21 cellular contexts compared by ENCODE assay signal in the genomic region with DNA sequence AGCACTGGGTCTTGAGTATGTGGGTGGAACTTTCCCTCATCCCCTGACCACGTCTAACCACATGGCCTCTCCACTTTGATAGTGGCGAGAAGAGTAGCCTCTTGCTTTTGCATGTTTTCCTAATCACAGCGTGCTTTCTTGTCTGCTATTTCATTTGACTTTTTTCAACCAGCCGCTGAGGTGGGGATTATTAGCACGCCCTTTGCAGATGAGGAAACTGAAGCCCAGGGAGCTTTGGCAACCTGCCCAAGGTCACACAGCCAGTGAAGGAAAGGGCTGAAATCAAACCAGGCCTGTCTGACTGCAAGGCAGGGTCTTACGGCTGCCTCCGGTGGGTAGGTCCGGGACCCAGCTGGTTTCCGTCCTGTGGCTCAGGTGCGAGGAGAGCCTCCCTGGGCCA.
A peak's percentile ranks its signal among the peaks of the same experiment; 100 is the strongest.
DNase-seq lines count a peak whose midpoint lies in the region; ATAC-seq, FAIRE-seq and TF ChIP-seq lines count a peak whose summit lies in the region.
"Had no signal": no experiment of that assay in that cellular context is flagged by ENCODE, and none has a peak within 500 bp of the region (broad histone marks: within the 10 kb centered on the region; RNA-seq: fewer than 3 reads in every experiment).

No MANE protein-coding gene starts in this region.

- no peak overlapping the region for H3K18ac ChIP-seq in H1 (ENCODE audit: extremely low read depth, low read length)
- H3K18ac ChIP-seq in trophoblast cell (ENCODE audit: low read length), result peak overlapping the region; percentile 85

- H3K4me1 ChIP-seq in HUES6 (ENCODE audit: control insufficient read depth, insufficient read depth, low read length), result peaks cover 7% of the 10 kb centered on the region; the same call in 1 of the 2 replicates
- no peaks in the 10 kb centered on the region for H3K4me1 ChIP-seq in H1 (replicated peaks in 1 of 4; ENCODE audit: control insufficient read depth in 3 of 4, insufficient read depth in 4 of 4, low read length in 3 of 4)
- H3K4me1 ChIP-seq in trophoblast cell (ENCODE audit: control insufficient read depth in 1 of 2, insufficient read depth in 2 of 2, low read length in 2 of 2), result peaks cover 25 to 28% of the 10 kb centered on the region in 2 experiments

- CTCF ChIA-PET in Calu3 (lab: Charles Lee), result interaction anchor here (1.4 kb wide), 1 partner anchor 76 kb away, joined by 3 read pairs; no protein-coding TSS in a partner anchor
- CTCF ChIA-PET in H1 (lab: Charles Lee; ENCODE audit: partially characterized antibody), result interaction anchor here (1.9 kb wide), 1 partner anchor 36 kb away, joined by 6 read pairs; no protein-coding TSS in a partner anchor

- no peak overlapping the region for H2BK12ac ChIP-seq in H1 (ENCODE audit: low read depth, low read length)
- peak overlapping the region; percentile 78 for H2BK12ac ChIP-seq in trophoblast cell (ENCODE audit: low read length)

- H3K36me3 Mint-ChIP-seq in Calu3 (ENCODE audit: insufficient read depth, unreplicated experiment), result no peaks in the 10 kb centered on the region
- H3K36me3 Mint-ChIP-seq: CD14-positive monocyte had no signal

- POLR2A ChIA-PET in H1 (lab: Charles Lee; ENCODE audit: partially characterized antibody), result interaction anchor here (1.3 kb wide), 1 partner anchor 8 kb away, joined by 3 read pairs; no protein-coding TSS in a partner anchor

- H3K9me3 ChIP-seq in HUES6 (ENCODE audit: control insufficient read depth, insufficient read depth, low read depth, low read length) (peaks cover 3% of the 10 kb centered on the region; the same call in 1 of the 2 replicates), H1 (ENCODE audit: insufficient read depth in 2 of 2, low read depth in 1 of 2, low read length in 1 of 2) (0 out of 4 replicates have a peak, but pooled peaks cover 0 to 7% of the 10 kb centered on the region in 2 experiments), trophoblast cell (ENCODE audit: insufficient read depth, low read depth, low read length) (no peaks in the 10 kb centered on the region)

- H3K79me1 ChIP-seq in H1 (ENCODE audit: low read depth, low read length), result no peaks in the 10 kb centered on the region
- H3K79me1 ChIP-seq in trophoblast cell (ENCODE audit: low read length), result peaks cover 53% of the 10 kb centered on the region

- H2BK5ac ChIP-seq in H1 (ENCODE audit: low read depth, low read length), result no peak overlapping the region
- H2BK5ac ChIP-seq in trophoblast cell (ENCODE audit: low read depth, low read length, poor library complexity), result peak overlapping the region; percentile 95

- H3K4me2 ChIP-seq in H1 (ENCODE audit: insufficient read depth in 1 of 2, low read depth in 2 of 2, low read length in 2 of 2), result no peak overlapping the region
- H3K4me2 ChIP-seq in trophoblast cell (ENCODE audit: low read length), result no peak overlapping the region
- H3K4me2 ChIP-seq: A549 had no signal

- H2AK5ac ChIP-seq in H1 (ENCODE audit: low read depth, low read length) (no peak overlapping the region), trophoblast cell (ENCODE audit: low read length) (peak overlapping the region; percentile 96)

- peak overlapping the region; percentile 10 for H4K12ac ChIP-seq in trophoblast cell (ENCODE audit: low read depth, low read length)

- no peak overlapping the region for H3K4me3 Mint-ChIP-seq in Calu3 (ENCODE audit: low read depth, unreplicated experiment)
- H3K4me3 Mint-ChIP-seq: CD14-positive monocyte had no signal

- DNase-seq in Calu3 (peak; percentile 65), H1 (ENCODE audit: low read depth in 1 of 2, low spot score in 2 of 2) (no peak), trophoblast cell (no peak), NOMO-1 treated with dmso at 0.1 percent for 144 hours (lab: John Stamatoyannopoulos, UW; ENCODE audit: unreplicated experiment) (no peak), DMS53 (lab: John Stamatoyannopoulos, UW) (no peak)
- DNase-seq: COR-L47, DMS79, GOT3, IMR-90, Kasumi-1, NCI-H146, NCI-H2107, NCI-H226, SHP77 treated with DMSO at 0.1 percent for 48 hours had no signal

- TF ChIP-seq CTCF in Calu3 (IDR thresholded peaks at IDR 0.05; ENCODE audit: unreplicated experiment), result no peak
- no peak for TF ChIP-seq CTCF in H1 (IDR thresholded peaks at IDR 0.05; ENCODE audit: control extremely low read depth in 1 of 3, insufficient read depth in 1 of 3, low read depth in 1 of 3, low read length in 3 of 3)

- H3K4me3 ChIP-seq in HUES6 (ENCODE audit: low read depth, low read length) (no peak overlapping the region), H1 (ENCODE audit: extremely low read depth in 1 of 4, insufficient read depth in 2 of 4, low read depth in 3 of 4, low read length in 4 of 4) (no peak overlapping the region), trophoblast cell (ENCODE audit: low read depth, low read length) (no peak overlapping the region)
- H3K4me3 ChIP-seq: A549 had no signal

- TF ChIP-seq EP300 in H1 (IDR thresholded peaks at IDR 0.05; ENCODE audit: borderline replicate concordance in 1 of 2, low read depth in 2 of 2, low read length in 2 of 2), result no peak

- H2AFZ ChIP-seq in H1 (ENCODE audit: low read length), result 0 out of 2 replicates have a peak overlapping the region, but pooled peaks have one; percentile 59
- H2AFZ ChIP-seq in trophoblast cell (ENCODE audit: insufficient read depth, low read length, poor library complexity), result peak overlapping the region; percentile 32

- H3K14ac ChIP-seq in H1 (ENCODE audit: insufficient read length) (no peak overlapping the region), trophoblast cell (ENCODE audit: low read length) (peak overlapping the region; percentile 78)

- intact Hi-C loops in Calu3 (cut with micrococcal nuclease; ENCODE audit: unreplicated experiment), result no loop called here

- H3K27ac Mint-ChIP-seq in Calu3 (ENCODE audit: unreplicated experiment), result no peak overlapping the region
- H3K27ac Mint-ChIP-seq: CD14-positive monocyte had no signal

- H3K4ac ChIP-seq in H1 (replicated peaks; ENCODE audit: insufficient read length, low read depth, low read length) (no peak overlapping the region), trophoblast cell (ENCODE audit: low read depth, low read length) (peak overlapping the region; percentile 78)

- no peak overlapping the region for H3K56ac ChIP-seq in H1 (replicated peaks; ENCODE audit: insufficient read length, low read depth, low read length)

- H3K9me3 Mint-ChIP-seq in Calu3 (ENCODE audit: low read depth, unreplicated experiment), result no peaks in the 10 kb centered on the region

- BruUV-seq in Calu3 (replicated peaks; lab: Mats Ljungman, UMichigan), result no TSS peak

- no peak overlapping the region for H2BK120ac ChIP-seq in H1 (replicated peaks; ENCODE audit: low read depth, low read length)
- H2BK120ac ChIP-seq in trophoblast cell (ENCODE audit: insufficient read depth, low read length, poor library complexity), result peak overlapping the region; percentile 97

- H4K5ac ChIP-seq in H1 (ENCODE audit: insufficient read length, low read depth, low read length), result no peak overlapping the region

- TF ChIP-seq POLR2A in H1 (IDR thresholded peaks at IDR 0.05; ENCODE audit: control extremely low read depth in 1 of 2, low read depth in 2 of 2, low read length in 2 of 2), result no peak
- TF ChIP-seq POLR2A in GM18505 (IDR thresholded peaks at IDR 0.05; ENCODE audit: borderline replicate concordance, extremely low read depth, insufficient read depth, insufficient read length), result no peak

- no peak overlapping the region for H2BK15ac ChIP-seq in H1 (ENCODE audit: low read length)

- no peak for FAIRE-seq in H1 (lab: Jason Lieb, UNC)
- FAIRE-seq: A549, G401.6 had no signal

- H3K36me3 ChIP-seq in HUES6 (ENCODE audit: control insufficient read depth, insufficient read depth, low read length), result no peaks in the 10 kb centered on the region
- no peaks in the 10 kb centered on the region for H3K36me3 ChIP-seq in H1 (ENCODE audit: control insufficient read depth in 2 of 4, insufficient read depth in 4 of 4, low read length in 3 of 4)
- no peaks in the 10 kb centered on the region for H3K36me3 ChIP-seq in trophoblast cell (ENCODE audit: control insufficient read depth in 1 of 2, insufficient read depth in 2 of 2, low read length in 2 of 2)

- WGBS in H1 (ENCODE audit: extremely low coverage in 1 of 2, insufficient coverage in 1 of 2, insufficient read length in 1 of 2, insufficient replicate concordance in 2 of 2, low coverage in 1 of 2, low lambda C conversion rate in 2 of 2, missing lambda C conversion rate in 1 of 2), 2 experiments, result 92% methylated on average over 10 of the region's 10 CpGs; no CpG with 5 or more reads in 1 of the 2 experiments
- WGBS in trophoblast cell (ENCODE audit: extremely low coverage, insufficient coverage, insufficient read length), result no CpG with 5 or more reads among the region's 10 CpGs

- H4K91ac ChIP-seq in H1 (replicated peaks; ENCODE audit: insufficient read length, low read length), result no peak overlapping the region
- H4K91ac ChIP-seq in trophoblast cell (ENCODE audit: low read depth, low read length), result peak overlapping the region; percentile 99

- ATAC-seq in GM18505 (IDR thresholded peaks at IDR 0.05; ENCODE audit: unreplicated experiment) (no peak), GM21825 (IDR thresholded peaks at IDR 0.05; ENCODE audit: unreplicated experiment) (no peak)
- ATAC-seq: A549, Panc1 had no signal

- H3K79me2 ChIP-seq in H1 (ENCODE audit: control insufficient read depth in 1 of 2, insufficient read depth in 2 of 2, low read length in 2 of 2) (no peaks in the 10 kb centered on the region), trophoblast cell (ENCODE audit: control insufficient read depth, insufficient read depth, low read length, poor library complexity) (peaks cover 8% of the 10 kb centered on the region)

- H3K27me3 Mint-ChIP-seq in Calu3 (ENCODE audit: unreplicated experiment), result no peaks in the 10 kb centered on the region

- H3K27ac ChIP-seq in HUES6 (ENCODE audit: low read depth, low read length) (no peak overlapping the region; the same call in 1 of the 2 replicates), H1 (ENCODE audit: low read depth, low read length) (no peak overlapping the region), trophoblast cell (ENCODE audit: low read depth, low read length) (peak overlapping the region; percentile 90)
- H3K27ac ChIP-seq: A549 had no signal

- no peaks in the 10 kb centered on the region for H3K27me3 ChIP-seq in HUES6 (ENCODE audit: control insufficient read depth, insufficient read depth, low read length)
- no peaks in the 10 kb centered on the region; a peak in 1 of 7 replicates for H3K27me3 ChIP-seq in H1 (replicated peaks in 1 of 4; ENCODE audit: control insufficient read depth in 3 of 4, extremely low read depth in 1 of 4, insufficient read depth in 3 of 4, low read length in 3 of 4)
- H3K27me3 ChIP-seq in trophoblast cell (ENCODE audit: insufficient read depth, low read length), result no peaks in the 10 kb centered on the region

- H3K23ac ChIP-seq in H1 (ENCODE audit: insufficient read length) (no peak overlapping the region), trophoblast cell (ENCODE audit: low read length) (no peak overlapping the region)

- no peaks in the 10 kb centered on the region; the same call in 1 of the 2 replicates for H3K23me2 ChIP-seq in H1 (ENCODE audit: low read depth, low read length)

- no peak overlapping the region for H4K8ac ChIP-seq in H1 (ENCODE audit: extremely low read depth, insufficient read depth, low read length)
- H4K8ac ChIP-seq in trophoblast cell (ENCODE audit: low read depth, low read length), result peak overlapping the region; percentile 77

- no peak for TF ChIP-seq RAD21 in H1 (IDR thresholded peaks at IDR 0.05 in 1 of 2, conservative IDR thresholded peaks at IDR 0.05 in 1 of 2; ENCODE audit: low read depth in 2 of 2, low read length in 2 of 2)

- H3K4me1 Mint-ChIP-seq in Calu3 (ENCODE audit: low read depth, unreplicated experiment), result peaks cover 13% of the 10 kb centered on the region
- H3K4me1 Mint-ChIP-seq: CD14-positive monocyte had no signal

- H2BK20ac ChIP-seq in H1 (ENCODE audit: low read length), result no peak overlapping the region

- H3K9ac ChIP-seq in HUES6 (ENCODE audit: low read length), result peak overlapping the region; percentile 31
- H3K9ac ChIP-seq in H1 (replicated peaks in 1 of 4; ENCODE audit: extremely low read depth in 1 of 4, low read depth in 3 of 4, low read length in 3 of 4), result no peak overlapping the region
- H3K9ac ChIP-seq in trophoblast cell (ENCODE audit: low read length), result no peak overlapping the region

- H4K20me1 ChIP-seq in H1 (replicated peaks in 1 of 2; ENCODE audit: control insufficient read depth in 1 of 2, insufficient read depth in 2 of 2, low read length in 2 of 2), result no peaks in the 10 kb centered on the region
